9 cellular contexts compared by ENCODE assay signal in the genomic region with DNA sequence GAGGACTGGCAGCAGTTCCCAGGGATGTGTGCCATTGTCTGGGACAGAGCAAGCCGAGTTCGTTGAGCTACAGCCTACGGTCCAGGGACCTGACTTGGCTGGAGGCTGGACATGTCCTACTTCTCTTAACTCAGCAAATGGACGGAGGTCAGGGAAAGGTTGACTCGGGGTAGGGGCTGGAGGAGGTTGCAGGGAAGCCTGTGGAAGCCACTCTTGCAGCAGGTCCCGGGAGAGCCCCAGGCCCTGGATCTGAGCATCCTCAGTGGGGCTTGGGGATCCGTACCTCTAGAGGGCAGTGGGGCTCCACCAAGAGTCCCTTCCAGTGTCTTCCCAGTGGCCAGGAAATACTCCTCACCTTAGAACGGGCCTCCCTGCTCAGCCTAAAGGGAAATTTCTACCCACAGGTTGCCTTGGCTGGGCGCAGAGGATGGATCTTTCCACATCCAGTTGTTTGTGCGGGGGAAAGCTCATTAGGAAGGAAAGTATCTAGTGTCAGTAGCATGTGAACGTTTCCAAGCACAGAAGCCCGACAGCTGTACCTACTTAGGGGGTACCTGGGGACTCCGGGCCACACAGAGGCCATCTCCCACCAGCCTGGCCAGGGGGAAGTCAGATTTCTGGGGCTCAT.
A peak's percentile ranks its signal among the peaks of the same experiment; 100 is the strongest.
DNase-seq lines count a peak whose midpoint lies in the region; ATAC-seq, FAIRE-seq and TF ChIP-seq lines count a peak whose summit lies in the region.
"Had no signal": no experiment of that assay in that cellular context is flagged by ENCODE, and none has a peak within 500 bp of the region (broad histone marks: within the 10 kb centered on the region; RNA-seq: fewer than 3 reads in every experiment).

No MANE protein-coding gene starts in this region.

- DNase-seq in 8988T = peak; percentile 96
- peak; percentile 64 for DNase-seq in GM12891 (ENCODE audit: insufficient read length, low spot score)
- DNase-seq in NCI-H146 (lab: John Stamatoyannopoulos, UW) = peak; percentile 60
- DNase-seq in activated B cell treated with CpG ODN at 0.5 μM for 24 hours = peak; percentile 42
- DNase-seq in bronchial epithelial cell (ENCODE audit: low read depth) = peak; percentile 50
- no peak for DNase-seq in kidney epithelial cell (ENCODE audit: low read depth)
- DNase-seq in stimulated activated CD4-positive, alpha-beta T cell treated with anti-CD3 and anti-CD28 coated beads, Interleukin-2, amount 100 ng/mL, for 24 hours = peak; percentile 68 to 72

- TF ChIP-seq CTCF in activated B cell treated with CpG ODN at 0.5 μM for 24 hours (IDR thresholded peaks at IDR 0.05) (peak; percentile 38), bronchial epithelial cell (IDR thresholded peaks at IDR 0.05; ENCODE audit: insufficient read depth, low read length, severe bottlenecking) (peak; percentile 97), kidney epithelial cell (IDR thresholded peaks at IDR 0.05; ENCODE audit: insufficient read depth, low read length, poor library complexity, severe bottlenecking) (peak; percentile 91)

- H3K27me3 ChIP-seq in bronchial epithelial cell (ENCODE audit: control insufficient read depth, insufficient read depth, low read length) (no peaks in the 10 kb centered on the region), kidney epithelial cell (ENCODE audit: control insufficient read depth, insufficient read depth, low read length) (no peaks in the 10 kb centered on the region)

- FAIRE-seq in GM12891 (lab: Jason Lieb, UNC) = no peak
- FAIRE-seq in bronchial epithelial cell (lab: Jason Lieb, UNC) = no peak

- CTCF ChIA-PET in activated B cell treated with CpG ODN at 0.5 μM for 24 hours (lab: Charles Lee) = interaction anchor here (0.7 to 6.1 kb wide), 13 partner anchors 11 to 756 kb away, joined by 3 to 83 read pairs (median 4); no protein-coding TSS in a partner anchor

- POLR2A ChIA-PET in activated B cell treated with CpG ODN at 0.5 μM for 24 hours (lab: Charles Lee) = no interaction called here

- H3K36me3 ChIP-seq in bronchial epithelial cell (ENCODE audit: control insufficient read depth, insufficient read depth, low read length) (no peaks in the 10 kb centered on the region), kidney epithelial cell (ENCODE audit: control insufficient read depth, insufficient read depth, low read length) (no peaks in the 10 kb centered on the region)

- intact Hi-C loops in activated B cell treated with CpG ODN at 0.5 μM for 24 hours (cut with micrococcal nuclease) = loop anchor here (1.0 to 5.0 kb wide), 3 partner anchors 223 to 385 kb away; no protein-coding TSS in a partner anchor

- H3K4me3 ChIP-seq in bronchial epithelial cell (ENCODE audit: low read depth, low read length) (no peak overlapping the region), kidney epithelial cell (ENCODE audit: low read depth, low read length) (no peak overlapping the region)
- H3K4me3 ChIP-seq: skin epidermis had no signal

- H3K36me3 Mint-ChIP-seq in activated B cell treated with CpG ODN at 0.5 μM for 24 hours (ENCODE audit: low read depth) = no peaks in the 10 kb centered on the region

- H3K9me3 Mint-ChIP-seq in activated B cell treated with CpG ODN at 0.5 μM for 24 hours = no peaks in the 10 kb centered on the region

- no peak for TF ChIP-seq POLR2A in GM12891 (IDR thresholded peaks at IDR 0.05; ENCODE audit: low read depth, low read length)

- H3K4me3 Mint-ChIP-seq in activated B cell treated with CpG ODN at 0.5 μM for 24 hours = no peak overlapping the region

- ATAC-seq in activated B cell treated with CpG ODN at 0.5 μM for 24 hours (ENCODE audit: low read depth) (peak; percentile 62), HG02973 (IDR thresholded peaks at IDR 0.05; ENCODE audit: unreplicated experiment) (no peak)

- peaks cover 4% of the 10 kb centered on the region for H3K4me1 Mint-ChIP-seq in activated B cell treated with CpG ODN at 0.5 μM for 24 hours

- peaks cover 5% of the 10 kb centered on the region for H3K27me3 Mint-ChIP-seq in activated B cell treated with CpG ODN at 0.5 μM for 24 hours

- H3K27ac Mint-ChIP-seq in activated B cell treated with CpG ODN at 0.5 μM for 24 hours = no peak overlapping the region

TF ChIP-seq in GM12891, 5 proteins besides CTCF, POLR2A, EP300 and RAD21:
- TF ChIP-seq SPI1 (IDR thresholded peaks at IDR 0.05; ENCODE audit: low read depth, low read length) (no peak), PAX5 (IDR thresholded peaks at IDR 0.05; ENCODE audit: insufficient read depth, low read length, severe bottlenecking) (no peak), TAF1 (IDR thresholded peaks at IDR 0.05; ENCODE audit: low read depth, low read length) (no peak), POU2F2 (IDR thresholded peaks at IDR 0.05; ENCODE audit: low read depth, low read length) (no peak), POLR2AphosphoS5 (IDR thresholded peaks at IDR 0.05; ENCODE audit: low read depth, low read length) (no peak)

Comparison
In these comparisons a context has a peak if more than half of its experiments do, and no peak if none do; other contexts are left out.
1. CTCF ChIP-seq: peak in every context shown above with its lines; median percentile 97 in bronchial epithelial cell; 91 in kidney epithelial cell; 38 in activated B cell treated with CpG ODN at 0.5 μM for 24 hours.